In the genomic region with DNA sequence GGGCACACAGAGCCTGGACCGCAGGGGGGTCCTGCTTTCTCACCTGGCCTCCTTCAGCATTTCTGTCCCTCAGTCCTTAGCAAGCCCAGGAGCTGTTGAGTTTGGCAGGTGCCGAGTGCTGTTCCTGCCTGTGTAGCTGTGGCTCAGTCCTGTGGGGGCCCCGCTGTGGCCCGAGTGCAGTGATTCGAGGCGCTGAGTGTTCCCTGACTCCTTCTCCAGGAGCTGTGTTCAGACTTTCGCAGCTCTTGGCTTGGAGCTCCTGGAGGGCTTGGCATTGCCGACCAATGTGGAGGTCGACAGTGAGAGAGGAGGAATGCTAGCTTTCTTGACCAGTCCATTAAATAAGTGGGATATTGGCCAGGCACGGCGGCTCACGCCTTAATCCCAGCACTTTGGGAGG, we compare ENCODE assay signal across 23 cellular contexts.
"Had no signal": no experiment of that assay in that cellular context is flagged by ENCODE, and none has a peak within 500 bp of the region (broad histone marks: within the 10 kb centered on the region; RNA-seq: fewer than 3 reads in every experiment).

No MANE protein-coding gene starts in this region.

- H3K9me3 ChIP-seq: spleen, thyroid gland, upper lobe of left lung had no signal

- H3K27ac ChIP-seq: epithelial cell of prostate, thyroid gland, VCaP had no signal

- H3K4me3 ChIP-seq: spleen, thyroid gland, upper lobe of left lung had no signal

- H3K27ac Mint-ChIP-seq: activated T-cell treated with anti-CD3 and anti-CD28 coated beads, Interleukin-2, amount 50 U/mL, for 24 hours; mesothelial cell of epicardium; naive B cell; stimulated activated effector memory CD8-positive, alpha-beta T cell treated with anti-CD3 and anti-CD28 coated beads, Interleukin-12 subunit alpha, Interleukin-12 subunit beta, amount 100 ng/mL, for 72 hours; stimulated activated naive CD8-positive, alpha-beta T cell treated with anti-CD3 and anti-CD28 coated beads, Interleukin-15, Interleukin-2, amounts not matched to agents 100 ng/mL and 50 ng/mL, for 24 hours had no signal

- DNase-seq: activated CD4-positive, alpha-beta T cell treated with anti-CD3 and anti-CD28 coated beads for 48 hours; activated CD4-positive, alpha-beta T cell treated with anti-CD3 and anti-CD28 coated beads, Interleukin-2, amount 50 U/mL, for 48 hours; activated gamma-delta T cell; activated naive CD4-positive, alpha-beta T cell treated with anti-CD3 and anti-CD28 coated beads, Interleukin-2, amount 50 U/mL, for 16 hours; activated T-cell treated with anti-CD3 and anti-CD28 coated beads, Interleukin-2, amount 50 U/mL, for 24 hours; amniotic stem cell; caudate nucleus; cortex of kidney; kidney; left colon; naive B cell; occipital lobe; right cardiac atrium; spleen; stimulated activated CD4-positive, alpha-beta T cell treated with anti-CD3 and anti-CD28 coated beads, Interleukin-4, amount 100 ng/mL, for 1 hour; thyroid gland had no signal

- ATAC-seq: left colon; right cardiac atrium; stimulated activated effector memory CD8-positive, alpha-beta T cell treated with anti-CD3 and anti-CD28 coated beads, Interleukin-12 subunit alpha, Interleukin-12 subunit beta, amount 100 ng/mL, for 72 hours had no signal

- H3K4me1 ChIP-seq: thyroid gland had no signal

- H3K27me3 ChIP-seq: spleen, thyroid gland, upper lobe of left lung had no signal

- H3K9me3 Mint-ChIP-seq: activated T-cell treated with anti-CD3 and anti-CD28 coated beads, Interleukin-2, amount 50 U/mL, for 24 hours; mesothelial cell of epicardium; naive B cell; neural crest cell; stimulated activated effector memory CD8-positive, alpha-beta T cell treated with anti-CD3 and anti-CD28 coated beads, Interleukin-12 subunit alpha, Interleukin-12 subunit beta, amount 100 ng/mL, for 72 hours; stimulated activated naive CD8-positive, alpha-beta T cell treated with anti-CD3 and anti-CD28 coated beads, Interleukin-15, Interleukin-2, amounts not matched to agents 100 ng/mL and 50 ng/mL, for 24 hours had no signal

- H3K27me3 Mint-ChIP-seq: activated T-cell treated with anti-CD3 and anti-CD28 coated beads, Interleukin-2, amount 50 U/mL, for 24 hours; naive B cell; stimulated activated naive CD8-positive, alpha-beta T cell treated with anti-CD3 and anti-CD28 coated beads, Interleukin-15, Interleukin-2, amounts not matched to agents 100 ng/mL and 50 ng/mL, for 24 hours had no signal

- H3K4me1 Mint-ChIP-seq: neural crest cell had no signal

- H3K4me3 Mint-ChIP-seq: activated T-cell treated with anti-CD3 and anti-CD28 coated beads, Interleukin-2, amount 50 U/mL, for 24 hours; mesothelial cell of epicardium; naive B cell; neural crest cell; stimulated activated effector memory CD8-positive, alpha-beta T cell treated with anti-CD3 and anti-CD28 coated beads, Interleukin-12 subunit alpha, Interleukin-12 subunit beta, amount 100 ng/mL, for 72 hours; stimulated activated naive CD8-positive, alpha-beta T cell treated with anti-CD3 and anti-CD28 coated beads, Interleukin-15, Interleukin-2, amounts not matched to agents 100 ng/mL and 50 ng/mL, for 24 hours had no signal
